Comparison of ENCODE assay signal across 39 cellular contexts in the genomic region with DNA sequence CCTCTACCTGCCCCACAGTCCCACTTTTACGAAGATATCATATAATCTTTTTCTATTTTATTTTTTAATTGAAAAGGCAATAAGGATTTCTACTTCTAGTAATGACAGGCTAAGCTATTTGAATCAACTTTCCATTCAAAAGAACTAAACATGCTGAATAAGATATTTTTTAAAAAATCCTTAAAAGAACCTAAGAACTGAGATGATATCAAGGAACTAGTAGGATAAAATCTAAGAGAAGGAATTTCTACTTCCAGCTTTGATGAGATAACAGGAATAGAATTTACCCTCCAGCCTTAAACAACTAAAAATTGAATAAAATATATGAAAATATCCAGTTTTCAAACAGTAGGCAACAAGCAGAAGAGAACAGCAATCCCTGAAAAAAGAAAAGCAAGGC.
"Had no signal": no experiment of that assay in that cellular context is flagged by ENCODE, and none has a peak within 500 bp of the region (broad histone marks: within the 10 kb centered on the region; RNA-seq: fewer than 3 reads in every experiment).

No MANE protein-coding gene starts in this region.

- H3K27me3 ChIP-seq: adrenal gland, ascending aorta, body of pancreas, brain microvascular endothelial cell, breast epithelium had no signal

- H3K4me1 Mint-ChIP-seq: brain had no signal

- H3K9me3 Mint-ChIP-seq: activated naive CD4-positive, alpha-beta T cell treated with anti-CD3 and anti-CD28 coated beads for 36 hours; activated naive CD4-positive, alpha-beta T cell treated with anti-CD3 and anti-CD28 coated beads, Interleukin-2, amount 10 ng/mL, durations not matched to agents 7 days and 5 days; activated naive CD4-positive, alpha-beta T cell treated with anti-CD3 and anti-CD28 coated beads, Interleukin-2, amount 50 U/mL, for 24 hours; activated naive CD4-positive, alpha-beta T cell treated with anti-CD3 and anti-CD28 coated beads, Interleukin-2, amount 50 U/mL, for 72 hours; activated naive CD8-positive, alpha-beta T cell treated with anti-CD3 and anti-CD28 coated beads for 36 hours; activated naive CD8-positive, alpha-beta T cell treated with anti-CD3 and anti-CD28 coated beads, Interleukin-2, amount 10 ng/mL, durations not matched to agents 7 days and 5 days; activated naive CD8-positive, alpha-beta T cell treated with anti-CD3 and anti-CD28 coated beads, Interleukin-2, amount 50 U/mL, for 24 hours; activated T-cell treated with anti-CD3 and anti-CD28 coated beads, Interleukin-2, amount 50 U/mL, for 24 hours; activated T-cell treated with anti-CD3 and anti-CD28 coated beads, Interleukin-2, amount 50 U/mL, for 4 hours; activated T-cell treated with anti-CD3 and anti-CD28 coated beads, Interleukin-2, amount 50 U/mL, for 72 hours; activated T-helper 1 cell treated with anti-CD3 and anti-CD28 coated beads, Interleukin-12 subunit alpha, Interleukin-12 subunit beta, Interleukin-2, Interleukin-4 antibody, amounts not matched to agents 30 ng/mL and 10 ng/mL and 1 ng/mL, durations not matched to agents 14 hours and 24 hours and 36 hours; activated T-helper 17 cell treated with anti-CD3 and anti-CD28 coated beads, Interleukin-2, amount 50 U/mL, for 72 hours; activated T-helper 2 cell treated with anti-CD3 and anti-CD28 coated beads, Interferon-gamma antibody, Interleukin-2, Interleukin-4, amounts not matched to agents 10 μg/mL and 5 μg/mL and 100 μg/mL, durations not matched to agents 14 hours and 24 hours and 36 hours; brain; central memory CD8-positive, alpha-beta T cell had no signal

- ATAC-seq: activated naive CD4-positive, alpha-beta T cell treated with anti-CD3 and anti-CD28 coated beads, Interleukin-2, amount 50 U/mL, for 72 hours; activated naive CD8-positive, alpha-beta T cell treated with anti-CD3 and anti-CD28 coated beads, Interleukin-2, amount 50 U/mL, for 24 hours; activated T-cell treated with anti-CD3 and anti-CD28 coated beads, Interleukin-2, amount 50 U/mL, for 4 hours; activated T-cell treated with anti-CD3 and anti-CD28 coated beads, Interleukin-2, amount 50 U/mL, for 72 hours; activated T-helper 17 cell treated with anti-CD3 and anti-CD28 coated beads, Interleukin-2, amount 50 U/mL, for 72 hours; body of pancreas had no signal

- H3K4me1 ChIP-seq: adrenal gland, ascending aorta, body of pancreas, breast epithelium had no signal

- FAIRE-seq: astrocyte, bronchial epithelial cell had no signal

- H3K36me3 Mint-ChIP-seq: activated naive CD4-positive, alpha-beta T cell treated with anti-CD3 and anti-CD28 coated beads, Interleukin-2, amount 50 U/mL, for 24 hours; activated naive CD4-positive, alpha-beta T cell treated with anti-CD3 and anti-CD28 coated beads, Interleukin-2, amount 50 U/mL, for 72 hours; activated naive CD8-positive, alpha-beta T cell treated with anti-CD3 and anti-CD28 coated beads for 36 hours; activated naive CD8-positive, alpha-beta T cell treated with anti-CD3 and anti-CD28 coated beads, Interleukin-2, amount 10 ng/mL, durations not matched to agents 7 days and 5 days; brain had no signal

- H3K4me3 Mint-ChIP-seq: activated naive CD4-positive, alpha-beta T cell treated with anti-CD3 and anti-CD28 coated beads for 36 hours; activated naive CD4-positive, alpha-beta T cell treated with anti-CD3 and anti-CD28 coated beads, Interleukin-2, amount 10 ng/mL, durations not matched to agents 7 days and 5 days; activated naive CD4-positive, alpha-beta T cell treated with anti-CD3 and anti-CD28 coated beads, Interleukin-2, amount 50 U/mL, for 24 hours; activated naive CD8-positive, alpha-beta T cell; activated naive CD8-positive, alpha-beta T cell treated with anti-CD3 and anti-CD28 coated beads for 36 hours; activated naive CD8-positive, alpha-beta T cell treated with anti-CD3 and anti-CD28 coated beads, Interleukin-2, amount 10 ng/mL, durations not matched to agents 7 days and 5 days; activated naive CD8-positive, alpha-beta T cell treated with anti-CD3 and anti-CD28 coated beads, Interleukin-2, amount 50 U/mL, for 24 hours; activated T-cell treated with anti-CD3 and anti-CD28 coated beads, Interleukin-2, amount 50 U/mL, for 24 hours; activated T-cell treated with anti-CD3 and anti-CD28 coated beads, Interleukin-2, amount 50 U/mL, for 4 hours; activated T-cell treated with anti-CD3 and anti-CD28 coated beads, Interleukin-2, amount 50 U/mL, for 72 hours; activated T-helper 1 cell treated with anti-CD3 and anti-CD28 coated beads, Interleukin-12 subunit alpha, Interleukin-12 subunit beta, Interleukin-2, Interleukin-4 antibody, amounts not matched to agents 30 ng/mL and 10 ng/mL and 1 ng/mL, durations not matched to agents 14 hours and 24 hours and 36 hours; activated T-helper 17 cell treated with anti-CD3 and anti-CD28 coated beads, Interleukin-2, amount 50 U/mL, for 72 hours; brain; central memory CD8-positive, alpha-beta T cell had no signal

- H3K27ac ChIP-seq: adrenal gland, ascending aorta, body of pancreas, brain microvascular endothelial cell, breast epithelium had no signal

- DNase-seq: activated effector memory CD4-positive, alpha-beta T cell treated with anti-CD3 and anti-CD28 coated beads, Interleukin-2, amount 50 U/mL, for 16 hours; activated effector memory CD4-positive, alpha-beta T cell treated with Interleukin-2 at 50 U/mL for 16 hours; activated gamma-delta T cell; activated gamma-delta T cell treated with Interleukin-2 at 50 U/mL for 16 hours; activated naive CD4-positive, alpha-beta T cell; activated naive CD4-positive, alpha-beta T cell treated with anti-CD3 and anti-CD28 coated beads for 36 hours; activated naive CD4-positive, alpha-beta T cell treated with anti-CD3 and anti-CD28 coated beads, Interleukin-2, amount 10 ng/mL, durations not matched to agents 7 days and 5 days; activated naive CD4-positive, alpha-beta T cell treated with anti-CD3 and anti-CD28 coated beads, Interleukin-2, amount 50 U/mL, for 16 hours; activated naive CD4-positive, alpha-beta T cell treated with Interleukin-2 at 50 U/mL for 16 hours; activated naive CD8-positive, alpha-beta T cell treated with anti-CD3 and anti-CD28 coated beads for 36 hours; activated naive CD8-positive, alpha-beta T cell treated with anti-CD3 and anti-CD28 coated beads, Interleukin-2, amount 10 ng/mL, durations not matched to agents 7 days and 5 days; activated naive CD8-positive, alpha-beta T cell treated with anti-CD3 and anti-CD28 coated beads, Interleukin-2, amount 50 U/mL, for 24 hours; activated T-cell treated with anti-CD3 and anti-CD28 coated beads, Interleukin-2, amount 50 U/mL, for 1 hour; activated T-cell treated with anti-CD3 and anti-CD28 coated beads, Interleukin-2, amount 50 U/mL, for 24 hours; activated T-cell treated with anti-CD3 and anti-CD28 coated beads, Interleukin-2, amount 50 U/mL, for 4 hours; activated T-cell treated with anti-CD3 and anti-CD28 coated beads, Interleukin-2, amount 50 U/mL, for 48 hours; activated T-cell treated with anti-CD3 and anti-CD28 coated beads, Interleukin-2, amount 50 U/mL, for 72 hours; adrenal gland; amniotic stem cell; amygdala; anterior cingulate cortex; aorta; body of pancreas; brain microvascular endothelial cell; caudate nucleus; central memory CD4-positive, alpha-beta T cell; cerebellar nuclear complex had no signal

- H3K36me3 ChIP-seq: adrenal gland, ascending aorta, brain microvascular endothelial cell, breast epithelium had no signal

- H3K27ac Mint-ChIP-seq: activated naive CD4-positive, alpha-beta T cell treated with anti-CD3 and anti-CD28 coated beads for 36 hours; activated naive CD4-positive, alpha-beta T cell treated with anti-CD3 and anti-CD28 coated beads, Interleukin-2, amount 10 ng/mL, durations not matched to agents 7 days and 5 days; activated naive CD4-positive, alpha-beta T cell treated with anti-CD3 and anti-CD28 coated beads, Interleukin-2, amount 50 U/mL, for 24 hours; activated naive CD8-positive, alpha-beta T cell; activated naive CD8-positive, alpha-beta T cell treated with anti-CD3 and anti-CD28 coated beads for 36 hours; activated naive CD8-positive, alpha-beta T cell treated with anti-CD3 and anti-CD28 coated beads, Interleukin-2, amount 10 ng/mL, durations not matched to agents 7 days and 5 days; activated naive CD8-positive, alpha-beta T cell treated with anti-CD3 and anti-CD28 coated beads, Interleukin-2, amount 50 U/mL, for 24 hours; activated T-cell treated with anti-CD3 and anti-CD28 coated beads, Interleukin-2, amount 50 U/mL, for 72 hours; activated T-helper 1 cell treated with anti-CD3 and anti-CD28 coated beads, Interleukin-12 subunit alpha, Interleukin-12 subunit beta, Interleukin-2, Interleukin-4 antibody, amounts not matched to agents 30 ng/mL and 10 ng/mL and 1 ng/mL, durations not matched to agents 14 hours and 24 hours and 36 hours; activated T-helper 2 cell treated with anti-CD3 and anti-CD28 coated beads, Interferon-gamma antibody, Interleukin-2, Interleukin-4, amounts not matched to agents 10 μg/mL and 5 μg/mL and 100 μg/mL, durations not matched to agents 14 hours and 24 hours and 36 hours; brain had no signal

- H3K4me3 ChIP-seq: adrenal gland, ascending aorta, body of pancreas, breast epithelium had no signal

- H3K27me3 Mint-ChIP-seq: activated naive CD4-positive, alpha-beta T cell treated with anti-CD3 and anti-CD28 coated beads, Interleukin-2, amount 10 ng/mL, durations not matched to agents 7 days and 5 days; activated naive CD4-positive, alpha-beta T cell treated with anti-CD3 and anti-CD28 coated beads, Interleukin-2, amount 50 U/mL, for 24 hours; activated naive CD8-positive, alpha-beta T cell; activated naive CD8-positive, alpha-beta T cell treated with anti-CD3 and anti-CD28 coated beads for 36 hours; activated naive CD8-positive, alpha-beta T cell treated with anti-CD3 and anti-CD28 coated beads, Interleukin-2, amount 10 ng/mL, durations not matched to agents 7 days and 5 days; activated naive CD8-positive, alpha-beta T cell treated with anti-CD3 and anti-CD28 coated beads, Interleukin-2, amount 50 U/mL, for 24 hours; activated T-cell treated with anti-CD3 and anti-CD28 coated beads, Interleukin-2, amount 50 U/mL, for 24 hours; activated T-helper 17 cell treated with anti-CD3 and anti-CD28 coated beads, Interleukin-2, amount 50 U/mL, for 72 hours; brain; central memory CD8-positive, alpha-beta T cell had no signal

- H3K9me3 ChIP-seq: adrenal gland, ascending aorta, body of pancreas, breast epithelium had no signal
